In the genomic region with DNA sequence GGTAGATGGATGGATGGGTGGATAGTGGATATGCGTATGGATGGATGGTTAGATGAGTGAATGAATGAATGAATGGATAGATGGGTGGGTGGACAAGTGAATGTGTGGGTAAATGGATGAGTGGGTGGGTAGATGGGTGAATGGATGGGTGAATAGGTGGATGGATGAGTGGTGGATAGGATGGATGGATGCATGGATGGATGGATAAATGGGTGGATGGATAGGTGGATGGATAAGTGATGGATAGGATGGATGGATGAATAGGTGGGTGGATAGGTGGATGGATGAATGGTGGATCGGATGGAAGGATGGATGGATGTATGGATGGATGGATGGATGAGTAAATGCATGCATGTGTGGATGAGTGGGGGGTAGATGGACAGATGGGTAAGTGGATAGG, we compare ENCODE assay signal across 25 cellular contexts.
A peak's percentile ranks its signal among the peaks of the same experiment; 100 is the strongest.
DNase-seq lines count a peak whose midpoint lies in the region; ATAC-seq, FAIRE-seq and TF ChIP-seq lines count a peak whose summit lies in the region.
"Had no signal": no experiment of that assay in that cellular context is flagged by ENCODE, and none has a peak within 500 bp of the region (broad histone marks: within the 10 kb centered on the region; RNA-seq: fewer than 3 reads in every experiment).

No MANE protein-coding gene starts in this region.

- no peak overlapping the region for H3K14ac ChIP-seq in IMR-90 (replicated peaks; ENCODE audit: low read depth, low read length)
- no peak overlapping the region for H3K14ac ChIP-seq in trophoblast cell (ENCODE audit: low read length)

- WGBS in HepG2 (ENCODE audit: low lambda C conversion rate) = 29% methylated on average over 2 of the region's 2 CpGs
- whole genome bisulfite sequencing in right lobe of liver (ENCODE audit: insufficient coverage, low coverage, low lambda C conversion rate, missing lambda C conversion rate) = 94% methylated on average over 2 of the region's 2 CpGs
- WGBS in IMR-90 (ENCODE audit: extremely low coverage in 2 of 2, insufficient read length in 1 of 2), 2 experiments = 27 to 100% methylated on average over 2 of the region's 2 CpGs
- WGBS in trophoblast cell (ENCODE audit: extremely low coverage, insufficient coverage, insufficient read length) = 100% methylated on average over 2 of the region's 2 CpGs

- CTCF ChIA-PET in HepG2 (lab: Yijun Ruan, JAX; ENCODE audit: low intra/inter-chr PET ratio, low total read pairs) (no interaction called here), IMR-90 (lab: Yijun Ruan, JAX) (no interaction called here)
- CTCF ChIA-PET in activated naive CD4-positive, alpha-beta T cell treated with anti-CD3 and anti-CD28 coated beads, Interleukin-2, amount 10 ng/mL, durations not matched to agents 7 days and 5 days (lab: Charles Lee) = interaction anchor here (0.6 kb wide), 1 partner anchor 431 kb away, joined by 3 read pairs; no protein-coding TSS in a partner anchor

- H2BK5ac ChIP-seq in IMR-90 (ENCODE audit: low read depth, low read length, poor library complexity, severe bottlenecking) = peak overlapping the region; percentile 47
- no peak overlapping the region for H2BK5ac ChIP-seq in trophoblast cell (ENCODE audit: low read depth, low read length, poor library complexity)

- POLR2A ChIA-PET in HepG2 (lab: Yijun Ruan, JAX) (no interaction called here), IMR-90 (lab: Charles Lee; ENCODE audit: unreplicated experiment) (no interaction called here)

- H4K12ac ChIP-seq in trophoblast cell (ENCODE audit: low read depth, low read length) = no peak overlapping the region

- H3K4me2 ChIP-seq in HepG2 (ENCODE audit: low read depth, low read length) (no peak overlapping the region), IMR-90 (ENCODE audit: low read depth, low read length) (no peak overlapping the region), trophoblast cell (ENCODE audit: low read length) (no peak overlapping the region)
- H3K4me2 ChIP-seq: A549 had no signal

- H3K27ac Mint-ChIP-seq in activated naive CD4-positive, alpha-beta T cell treated with anti-CD3 and anti-CD28 coated beads, Interleukin-2, amount 10 ng/mL, durations not matched to agents 7 days and 5 days = no peak overlapping the region
- H3K27ac Mint-ChIP-seq: B cell; CD4-positive, alpha-beta T cell; CD8-positive, alpha-beta T cell had no signal

- H3K27me3 ChIP-seq in HepG2 (ENCODE audit: control insufficient read depth in 1 of 2, insufficient read depth in 2 of 2, low read length in 2 of 2) (no peaks in the 10 kb centered on the region; a peak in 1 of 5 replicates), right lobe of liver (no peaks in the 10 kb centered on the region), IMR-90 (ENCODE audit: control insufficient read depth, insufficient read depth, low read length) (peaks cover 40% of the 10 kb centered on the region), trophoblast cell (ENCODE audit: insufficient read depth, low read length) (no peaks in the 10 kb centered on the region)
- H3K27me3 ChIP-seq: BLaER1 treated with 17β-estradiol and CSF1 and Interleukin-3, amounts not matched to agents 10 nM and 100 nM had no signal

- H3K4ac ChIP-seq in IMR-90 (ENCODE audit: low read depth, low read length) = no peak overlapping the region
- H3K4ac ChIP-seq in trophoblast cell (ENCODE audit: low read depth, low read length) = no peak overlapping the region

- intact Hi-C loops in HepG2 (cut with micrococcal nuclease; ENCODE audit: unreplicated experiment) = no loop called here
- intact Hi-C loops in right lobe of liver (cut with DNase I) = loop anchor here in 1 of 2 donors (10.0 kb wide), 1 partner anchor 86 kb away; no protein-coding TSS in a partner anchor
- intact Hi-C loops in IMR-90 (cut with micrococcal nuclease) = no loop called here

- H2AK9ac ChIP-seq in IMR-90 (replicated peaks; ENCODE audit: low read depth, low read length, poor library complexity) = no peak overlapping the region

- in situ Hi-C loops in HepG2 (cut with HindIII; ENCODE audit: extremely low pct_ligation_motif_present, low pct_unique_long_range_greater_than_20kb) (no loop called here), IMR-90 (cut with MboI; ENCODE audit: low sequenced_read_pairs) (no loop called here)

- no peak overlapping the region for H3K27ac ChIP-seq in HepG2 (ENCODE audit: extremely low read length, insufficient read depth, low read length)
- no peak overlapping the region for H3K27ac ChIP-seq in right lobe of liver
- H3K27ac ChIP-seq in IMR-90 (ENCODE audit: insufficient read depth, low read length) = no peak overlapping the region
- no peak overlapping the region for H3K27ac ChIP-seq in trophoblast cell (ENCODE audit: low read depth, low read length)
- H3K27ac ChIP-seq: 22Rv1; A549; BLaER1 treated with 17β-estradiol and CSF1 and Interleukin-3, amounts not matched to agents 10 nM and 100 nM; C4-2B had no signal

- H2BK120ac ChIP-seq in IMR-90 (ENCODE audit: low read depth, low read length) (no peak overlapping the region), trophoblast cell (ENCODE audit: insufficient read depth, low read length, poor library complexity) (no peak overlapping the region)

- H4K20me1 ChIP-seq in HepG2 (ENCODE audit: insufficient read depth, low read length) (no peaks in the 10 kb centered on the region), IMR-90 (ENCODE audit: insufficient read depth, low read length) (no peaks in the 10 kb centered on the region)
- H4K20me1 ChIP-seq: BLaER1 treated with 17β-estradiol and CSF1 and Interleukin-3, amounts not matched to agents 10 nM and 100 nM had no signal

- BruUV-seq in HepG2 (replicated peaks; lab: Mats Ljungman, UMichigan) = no TSS peak
- no TSS peak for BruUV-seq in IMR-90 (replicated peaks; lab: Mats Ljungman, UMichigan)

- H2AK5ac ChIP-seq in IMR-90 (ENCODE audit: low read depth, low read length) = no peak overlapping the region
- H2AK5ac ChIP-seq in trophoblast cell (ENCODE audit: low read length) = no peak overlapping the region

- H3K9me3 Mint-ChIP-seq in activated naive CD4-positive, alpha-beta T cell treated with anti-CD3 and anti-CD28 coated beads, Interleukin-2, amount 10 ng/mL, durations not matched to agents 7 days and 5 days = no peaks in the 10 kb centered on the region
- H3K9me3 Mint-ChIP-seq: CD4-positive, alpha-beta T cell; CD8-positive, alpha-beta T cell had no signal

- peaks cover 9% of the 10 kb centered on the region for H3K27me3 Mint-ChIP-seq in activated naive CD4-positive, alpha-beta T cell treated with anti-CD3 and anti-CD28 coated beads, Interleukin-2, amount 10 ng/mL, durations not matched to agents 7 days and 5 days

- no peak overlapping the region for H4K5ac ChIP-seq in IMR-90 (ENCODE audit: low read depth, low read length)

- DNase-seq in HepG2 (ENCODE audit: low spot score) = no peak
- DNase-seq in right lobe of liver = no peak
- no peak for DNase-seq in IMR-90
- no peak for DNase-seq in trophoblast cell
- no peak for DNase-seq in activated naive CD4-positive, alpha-beta T cell treated with anti-CD3 and anti-CD28 coated beads, Interleukin-2, amount 10 ng/mL, durations not matched to agents 7 days and 5 days
- DNase-seq in HT-29 (ENCODE audit: low spot score) = no peak
- DNase-seq: AML-193; CD4-positive, alpha-beta T cell; CD8-positive, alpha-beta T cell; COR-L47; DMS 273 treated with DMSO at 0.1 percent for 48 hours; DMS153; DMS53; DMS79; DND-41; EL; GDM1 had no signal

- H3K36me3 Mint-ChIP-seq in activated naive CD4-positive, alpha-beta T cell treated with anti-CD3 and anti-CD28 coated beads, Interleukin-2, amount 10 ng/mL, durations not matched to agents 7 days and 5 days = no peaks in the 10 kb centered on the region
- H3K36me3 Mint-ChIP-seq: CD8-positive, alpha-beta T cell had no signal

- H3K9ac ChIP-seq in HepG2 (ENCODE audit: insufficient read depth, low read depth, low read length) (no peak overlapping the region), IMR-90 (ENCODE audit: low read depth, low read length) (no peak overlapping the region), trophoblast cell (ENCODE audit: low read length) (no peak overlapping the region)
- H3K9ac ChIP-seq: BLaER1 treated with 17β-estradiol and CSF1 and Interleukin-3, amounts not matched to agents 10 nM and 100 nM had no signal

- TF ChIP-seq POLR2A in HepG2 (IDR thresholded peaks at IDR 0.05; ENCODE audit: insufficient read depth in 1 of 2, low read depth in 2 of 2, low read length in 2 of 2) (no peak), right lobe of liver (IDR thresholded peaks at IDR 0.05) (no peak), IMR-90 (IDR thresholded peaks at IDR 0.05; ENCODE audit: low read depth, low read length) (no peak)

- FAIRE-seq in HepG2 (lab: Jason Lieb, UNC) = no peak
- FAIRE-seq: A549, GM12878, GM12892, GM18507 had no signal

- H3K23ac ChIP-seq in IMR-90 (ENCODE audit: low read depth, low read length) = no peak overlapping the region
- H3K23ac ChIP-seq in trophoblast cell (ENCODE audit: low read length) = no peak overlapping the region

- no peaks in the 10 kb centered on the region for H3K9me3 ChIP-seq in HepG2 (ENCODE audit: low read length)
- no peaks in the 10 kb centered on the region for H3K9me3 ChIP-seq in right lobe of liver
- H3K9me3 ChIP-seq in IMR-90 (ENCODE audit: control insufficient read depth, insufficient read depth, low read length) = no peaks in the 10 kb centered on the region; the same call in 1 of the 2 replicates
- no peaks in the 10 kb centered on the region for H3K9me3 ChIP-seq in trophoblast cell (ENCODE audit: insufficient read depth, low read depth, low read length)
- H3K9me3 ChIP-seq: A549 had no signal

- H3K4me3 Mint-ChIP-seq in activated naive CD4-positive, alpha-beta T cell treated with anti-CD3 and anti-CD28 coated beads, Interleukin-2, amount 10 ng/mL, durations not matched to agents 7 days and 5 days = no peak overlapping the region
- H3K4me3 Mint-ChIP-seq: B cell; CD4-positive, alpha-beta T cell; CD8-positive, alpha-beta T cell had no signal

- no peaks in the 10 kb centered on the region for H3K4me1 Mint-ChIP-seq in activated naive CD4-positive, alpha-beta T cell treated with anti-CD3 and anti-CD28 coated beads, Interleukin-2, amount 10 ng/mL, durations not matched to agents 7 days and 5 days
- H3K4me1 Mint-ChIP-seq: B cell had no signal

- H2AFZ ChIP-seq in HepG2 (ENCODE audit: low read length) = no peak overlapping the region
- no peak overlapping the region for H2AFZ ChIP-seq in IMR-90 (replicated peaks; ENCODE audit: low read length, poor library complexity)
- no peak overlapping the region for H2AFZ ChIP-seq in trophoblast cell (ENCODE audit: insufficient read depth, low read length, poor library complexity)

- no peak for TF ChIP-seq CTCF in HepG2 (CRISPR knock-in tag; IDR thresholded peaks at IDR 0.05)
- no peak for TF ChIP-seq CTCF in right lobe of liver (IDR thresholded peaks at IDR 0.05)
- TF ChIP-seq CTCF in IMR-90 (conservative IDR thresholded peaks at IDR 0.05; ENCODE audit: low read depth, low read length) = no peak

- dilution Hi-C loops in IMR-90 (cut with HindIII; ENCODE audit: low sequenced_read_pairs, unreplicated experiment) = no loop called here

- H3K56ac ChIP-seq in IMR-90 (ENCODE audit: extremely low read depth, insufficient read depth, low read length) = no peak overlapping the region

- H3K79me1 ChIP-seq in IMR-90 (ENCODE audit: low read depth in 1 of 2, low read length in 2 of 2) (no peaks in the 10 kb centered on the region), trophoblast cell (ENCODE audit: low read length) (peaks cover 24% of the 10 kb centered on the region)

- H4K8ac ChIP-seq in IMR-90 (ENCODE audit: low read depth in 2 of 2, low read length in 2 of 2) (no peak overlapping the region), trophoblast cell (ENCODE audit: low read depth, low read length) (no peak overlapping the region)

- H2BK15ac ChIP-seq in IMR-90 (ENCODE audit: low read depth, low read length) = no peak overlapping the region

- no peak overlapping the region for H2BK20ac ChIP-seq in IMR-90 (ENCODE audit: low read depth, low read length)

- TF ChIP-seq RAD21 in HepG2 (CRISPR knock-in tag; IDR thresholded peaks at IDR 0.05) = no peak
- TF ChIP-seq RAD21 in IMR-90 (IDR thresholded peaks at IDR 0.05; ENCODE audit: low read length) = no peak

- H3K36me3 ChIP-seq in HepG2 (replicated peaks in 1 of 2; ENCODE audit: control insufficient read depth in 1 of 2, insufficient read depth in 2 of 2, low read length in 2 of 2) (no peaks in the 10 kb centered on the region), right lobe of liver (no peaks in the 10 kb centered on the region), IMR-90 (ENCODE audit: control insufficient read depth, insufficient read depth, low read length) (no peaks in the 10 kb centered on the region), trophoblast cell (ENCODE audit: control insufficient read depth in 1 of 2, insufficient read depth in 2 of 2, low read length in 2 of 2) (no peaks in the 10 kb centered on the region)
- H3K36me3 ChIP-seq: BLaER1 treated with 17β-estradiol and CSF1 and Interleukin-3, amounts not matched to agents 10 nM and 100 nM had no signal

- no peaks in the 10 kb centered on the region for H3K9me1 ChIP-seq in IMR-90 (ENCODE audit: insufficient read depth, low read length)

- H4K91ac ChIP-seq in IMR-90 (ENCODE audit: insufficient read depth, low read depth, low read length) = no peak overlapping the region
- no peak overlapping the region for H4K91ac ChIP-seq in trophoblast cell (ENCODE audit: low read depth, low read length)

- TF ChIP-seq EP300 in HepG2 (IDR thresholded peaks at IDR 0.05; ENCODE audit: low read depth in 2 of 2, low read length in 2 of 2) = no peak
- no peak for TF ChIP-seq EP300 in HepG2 (CRISPR knock-in tag; IDR thresholded peaks at IDR 0.05; ENCODE audit: borderline replicate concordance)

- ATAC-seq in HepG2 = no peak
- no peak for ATAC-seq in right lobe of liver
- no peak for ATAC-seq in IMR-90 (ENCODE audit: low read depth)
- ATAC-seq: A549; CD8-positive, alpha-beta T cell; GM12878 had no signal

- H3K4me1 ChIP-seq in HepG2 (ENCODE audit: insufficient read depth, low read length) = no peaks in the 10 kb centered on the region
- H3K4me1 ChIP-seq in right lobe of liver = peaks cover 0 to 16% (median 5%) of the 10 kb centered on the region in 4 donors
- H3K4me1 ChIP-seq in IMR-90 (ENCODE audit: control insufficient read depth, insufficient read depth, low read length) = 0 out of 2 replicates have a peak, but pooled peaks cover 2% of the 10 kb centered on the region
- peaks cover 12 to 16% of the 10 kb centered on the region in 2 experiments for H3K4me1 ChIP-seq in trophoblast cell (ENCODE audit: control insufficient read depth in 1 of 2, insufficient read depth in 2 of 2, low read length in 2 of 2)
- H3K4me1 ChIP-seq: A549 had no signal

- H3K18ac ChIP-seq in IMR-90 (ENCODE audit: low read depth, low read length) = no peak overlapping the region
- no peak overlapping the region for H3K18ac ChIP-seq in trophoblast cell (ENCODE audit: low read length)

- H2BK12ac ChIP-seq in trophoblast cell (ENCODE audit: low read length) = peak overlapping the region; percentile 25

- H3K79me2 ChIP-seq in HepG2 (ENCODE audit: insufficient read depth, low read length) (no peaks in the 10 kb centered on the region), trophoblast cell (ENCODE audit: control insufficient read depth, insufficient read depth, low read length, poor library complexity) (no peaks in the 10 kb centered on the region)

- H3K4me3 ChIP-seq in HepG2 (replicated peaks in 1 of 3; ENCODE audit: insufficient read depth in 1 of 3, low read depth in 2 of 3, low read length in 3 of 3) = no peak overlapping the region
- H3K4me3 ChIP-seq in right lobe of liver = no peak overlapping the region
- H3K4me3 ChIP-seq in IMR-90 (ENCODE audit: insufficient read depth, low read depth, low read length) = no peak overlapping the region
- no peak overlapping the region for H3K4me3 ChIP-seq in trophoblast cell (ENCODE audit: low read depth, low read length)
- H3K4me3 ChIP-seq: A549; BLaER1 treated with 17β-estradiol and CSF1 and Interleukin-3, amounts not matched to agents 10 nM and 100 nM; GM12878 had no signal
